ENCODE assay signal across 16 cellular contexts in genomic region chr5:39171647-39172046, GRCh38. TPM values are rescaled to one million over a fixed set of nuclear protein-coding genes. Genes with fewer than 3 reads are reported as not detected.
DNase-seq lines count a peak whose midpoint lies in the region; ATAC-seq and TF ChIP-seq lines count a peak whose summit lies in the region.
"Had no signal": no experiment of that assay in that cellular context is flagged by ENCODE, and none has a peak within 500 bp of the region (broad histone marks: within the 10 kb centered on the region; RNA-seq: fewer than 3 reads in every experiment).

No MANE protein-coding gene starts in this region.

- intact Hi-C loops in posterior vena cava (cut with DNase I) = no loop called here

- H3K79me2 ChIP-seq in neural progenitor cell (ENCODE audit: low read depth) = no peaks in the 10 kb centered on the region

- POLR2A ChIA-PET in CD8-positive, alpha-beta memory T cell (lab: Charles Lee) = interaction anchor here (0.6 to 0.7 kb wide), 2 partner anchors 12 to 15 kb away, joined by 3 read pairs; no protein-coding TSS in a partner anchor

- peaks cover 12% of the 10 kb centered on the region for H3K36me3 ChIP-seq in CD8-positive, alpha-beta memory T cell (ENCODE audit: insufficient read depth, low read length)
- no peaks in the 10 kb centered on the region for H3K36me3 ChIP-seq in neural progenitor cell

- TF ChIP-seq CTCF in neural progenitor cell (IDR thresholded peaks at IDR 0.05) = no peak

- peaks cover 73% of the 10 kb centered on the region for H3K36me3 Mint-ChIP-seq in activated CD8-positive, alpha-beta memory T cell treated with anti-CD3 and anti-CD28 coated beads, Interleukin-2, amount 10 ng/mL, durations not matched to agents 7 days and 5 days
- H3K36me3 Mint-ChIP-seq in CD8-positive, alpha-beta memory T cell = peaks cover 28 to 67% (median 40%) of the 10 kb centered on the region in 3 donors
- peaks cover 25% of the 10 kb centered on the region for H3K36me3 Mint-ChIP-seq in activated naive CD8-positive, alpha-beta T cell treated with anti-CD3 and anti-CD28 coated beads, Interleukin-2, amount 50 U/mL, for 24 hours (ENCODE audit: low read depth)
- peaks cover 18% of the 10 kb centered on the region for H3K36me3 Mint-ChIP-seq in natural killer cell treated with Interleukin-12 subunit alpha and Interleukin-12 subunit beta and Interleukin-15 and Interleukin-18, amount 100 ng/mL, for 72 hours
- no peaks in the 10 kb centered on the region for H3K36me3 Mint-ChIP-seq in neural progenitor cell

- H3K4me2 ChIP-seq in neural progenitor cell = no peak overlapping the region

- H3K27ac ChIP-seq in CD8-positive, alpha-beta memory T cell (ENCODE audit: low read depth, low read length) = no peak overlapping the region
- H3K27ac ChIP-seq in neural progenitor cell = no peak overlapping the region

- DNase-seq in activated CD8-positive, alpha-beta memory T cell treated with anti-CD3 and anti-CD28 coated beads, Interleukin-2, amount 10 ng/mL, durations not matched to agents 7 days and 5 days = no peak
- DNase-seq in activated CD8-positive, alpha-beta memory T cell treated with anti-CD3 and anti-CD28 coated beads for 24 hours = no peak
- no peak for DNase-seq in CD8-positive, alpha-beta memory T cell
- no peak for DNase-seq in activated naive CD8-positive, alpha-beta T cell treated with anti-CD3 and anti-CD28 coated beads, Interleukin-2, amount 50 U/mL, for 24 hours
- no peak for DNase-seq in natural killer cell treated with Interleukin-12 subunit alpha and Interleukin-12 subunit beta and Interleukin-15 and Interleukin-18, amount 100 ng/mL, for 72 hours (ENCODE audit: low spot score)
- DNase-seq in HUDEP-2 (lab: John Stamatoyannopoulos, UW; ENCODE audit: unreplicated experiment in 76 of 76) (no peak), posterior vena cava (ENCODE audit: low spot score) (no peak), neural progenitor cell (ENCODE audit: low spot score) (no peak)
- DNase-seq: GF-D8, HCEC 1CT, NCI-H1436, NCI-H2029 treated with DMSO at 0.1 percent for 48 hours, NCI-H510A had no signal

- no peak overlapping the region for H3K9ac ChIP-seq in neural progenitor cell

- no peaks in the 10 kb centered on the region for H3K9me3 ChIP-seq in CD8-positive, alpha-beta memory T cell (ENCODE audit: low read length)
- no peaks in the 10 kb centered on the region for H3K9me3 ChIP-seq in neural progenitor cell (ENCODE audit: low read depth)

- H4K20me1 ChIP-seq in neural progenitor cell (ENCODE audit: low read depth) = no peaks in the 10 kb centered on the region

- no peaks in the 10 kb centered on the region for H3F3A ChIP-seq in neural progenitor cell (ENCODE audit: low read depth)

- CTCF ChIA-PET in activated CD8-positive, alpha-beta memory T cell treated with anti-CD3 and anti-CD28 coated beads, Interleukin-2, amount 10 ng/mL, durations not matched to agents 7 days and 5 days (lab: Charles Lee) = interaction anchor here (1.0 kb wide), 1 partner anchor 25 kb away, joined by 3 read pairs; no protein-coding TSS in a partner anchor
- CTCF ChIA-PET in CD8-positive, alpha-beta memory T cell (lab: Charles Lee) = interaction anchor here (1.0 to 17.8 kb wide), 3 partner anchors 22 to 166 kb away, joined by 3 to 263 read pairs (median 3); no protein-coding TSS in a partner anchor

- H3K4me1 Mint-ChIP-seq in activated CD8-positive, alpha-beta memory T cell treated with anti-CD3 and anti-CD28 coated beads, Interleukin-2, amount 10 ng/mL, durations not matched to agents 7 days and 5 days = peaks cover 90% of the 10 kb centered on the region
- H3K4me1 Mint-ChIP-seq in CD8-positive, alpha-beta memory T cell = peaks cover 89 to 98% (median 97%) of the 10 kb centered on the region in 3 donors
- peaks cover 89% of the 10 kb centered on the region for H3K4me1 Mint-ChIP-seq in activated naive CD8-positive, alpha-beta T cell treated with anti-CD3 and anti-CD28 coated beads, Interleukin-2, amount 50 U/mL, for 24 hours
- H3K4me1 Mint-ChIP-seq in natural killer cell treated with Interleukin-12 subunit alpha and Interleukin-12 subunit beta and Interleukin-15 and Interleukin-18, amount 100 ng/mL, for 72 hours (ENCODE audit: low read depth in 2 of 2) = peaks cover 56 to 76% of the 10 kb centered on the region in 2 donors
- H3K4me1 Mint-ChIP-seq in neural progenitor cell = peaks cover 3% of the 10 kb centered on the region

- peaks cover 5% of the 10 kb centered on the region for H3K9me3 Mint-ChIP-seq in activated CD8-positive, alpha-beta memory T cell treated with anti-CD3 and anti-CD28 coated beads, Interleukin-2, amount 10 ng/mL, durations not matched to agents 7 days and 5 days (ENCODE audit: low read depth)
- peaks cover 0 to 6% (median 0%) of the 10 kb centered on the region in 5 donors for H3K9me3 Mint-ChIP-seq in CD8-positive, alpha-beta memory T cell
- H3K9me3 Mint-ChIP-seq in activated naive CD8-positive, alpha-beta T cell treated with anti-CD3 and anti-CD28 coated beads, Interleukin-2, amount 50 U/mL, for 24 hours = no peaks in the 10 kb centered on the region
- H3K9me3 Mint-ChIP-seq in natural killer cell treated with Interleukin-12 subunit alpha and Interleukin-12 subunit beta and Interleukin-15 and Interleukin-18, amount 100 ng/mL, for 72 hours = peaks cover 5% of the 10 kb centered on the region
- no peaks in the 10 kb centered on the region for H3K9me3 Mint-ChIP-seq in neural progenitor cell

- peak overlapping the region; percentile 57 for H3K27ac Mint-ChIP-seq in activated CD8-positive, alpha-beta memory T cell treated with anti-CD3 and anti-CD28 coated beads, Interleukin-2, amount 10 ng/mL, durations not matched to agents 7 days and 5 days
- H3K27ac Mint-ChIP-seq in CD8-positive, alpha-beta memory T cell = peak overlapping the region in 7 of 8 donors; percentile 44 to 94 (median 80)
- peak overlapping the region; percentile 74 for H3K27ac Mint-ChIP-seq in activated naive CD8-positive, alpha-beta T cell treated with anti-CD3 and anti-CD28 coated beads, Interleukin-2, amount 50 U/mL, for 24 hours
- peak overlapping the region; percentile 10 to 29 for H3K27ac Mint-ChIP-seq in natural killer cell treated with Interleukin-12 subunit alpha and Interleukin-12 subunit beta and Interleukin-15 and Interleukin-18, amount 100 ng/mL, for 72 hours
- no peak overlapping the region for H3K27ac Mint-ChIP-seq in neural progenitor cell
- H3K27ac Mint-ChIP-seq: CD14-positive monocyte had no signal

- no peak for ATAC-seq in activated CD8-positive, alpha-beta memory T cell treated with anti-CD3 and anti-CD28 coated beads, Interleukin-2, amount 10 ng/mL, durations not matched to agents 7 days and 5 days
- no peak for ATAC-seq in activated naive CD8-positive, alpha-beta T cell treated with anti-CD3 and anti-CD28 coated beads, Interleukin-2, amount 50 U/mL, for 24 hours
- no peak for ATAC-seq in natural killer cell treated with Interleukin-12 subunit alpha and Interleukin-12 subunit beta and Interleukin-15 and Interleukin-18, amount 100 ng/mL, for 72 hours

- no peak overlapping the region for H2AFZ ChIP-seq in neural progenitor cell (replicated peaks)

- H3K4me3 ChIP-seq in CD8-positive, alpha-beta memory T cell (ENCODE audit: low read length) = no peak overlapping the region
- no peak overlapping the region for H3K4me3 ChIP-seq in neural progenitor cell

- H3K4me3 Mint-ChIP-seq in activated CD8-positive, alpha-beta memory T cell treated with anti-CD3 and anti-CD28 coated beads, Interleukin-2, amount 10 ng/mL, durations not matched to agents 7 days and 5 days = no peak overlapping the region
- H3K4me3 Mint-ChIP-seq in CD8-positive, alpha-beta memory T cell = peak overlapping the region; percentile 13 to 64 (median 54)
- H3K4me3 Mint-ChIP-seq in activated naive CD8-positive, alpha-beta T cell treated with anti-CD3 and anti-CD28 coated beads, Interleukin-2, amount 50 U/mL, for 24 hours = no peak overlapping the region
- no peak overlapping the region for H3K4me3 Mint-ChIP-seq in natural killer cell treated with Interleukin-12 subunit alpha and Interleukin-12 subunit beta and Interleukin-15 and Interleukin-18, amount 100 ng/mL, for 72 hours
- no peak overlapping the region for H3K4me3 Mint-ChIP-seq in neural progenitor cell
- H3K4me3 Mint-ChIP-seq: CD14-positive monocyte had no signal

- H3K4me1 ChIP-seq in CD8-positive, alpha-beta memory T cell (ENCODE audit: insufficient read depth, low read length) = peaks cover 99% of the 10 kb centered on the region
- no peaks in the 10 kb centered on the region for H3K4me1 ChIP-seq in neural progenitor cell

- H3K27me3 Mint-ChIP-seq in activated CD8-positive, alpha-beta memory T cell treated with anti-CD3 and anti-CD28 coated beads, Interleukin-2, amount 10 ng/mL, durations not matched to agents 7 days and 5 days = no peaks in the 10 kb centered on the region
- no peaks in the 10 kb centered on the region for H3K27me3 Mint-ChIP-seq in CD8-positive, alpha-beta memory T cell
- no peaks in the 10 kb centered on the region for H3K27me3 Mint-ChIP-seq in activated naive CD8-positive, alpha-beta T cell treated with anti-CD3 and anti-CD28 coated beads, Interleukin-2, amount 50 U/mL, for 24 hours
- no peaks in the 10 kb centered on the region for H3K27me3 Mint-ChIP-seq in natural killer cell treated with Interleukin-12 subunit alpha and Interleukin-12 subunit beta and Interleukin-15 and Interleukin-18, amount 100 ng/mL, for 72 hours
- no peaks in the 10 kb centered on the region for H3K27me3 Mint-ChIP-seq in neural progenitor cell (ENCODE audit: insufficient read depth, low read depth)

- no peaks in the 10 kb centered on the region for H3K27me3 ChIP-seq in CD8-positive, alpha-beta memory T cell (ENCODE audit: insufficient read depth, low read length, poor library complexity, severe bottlenecking)
- H3K27me3 ChIP-seq in neural progenitor cell = no peaks in the 10 kb centered on the region

RNA-seq across cellular contexts. Expression of gene FYB1, which starts 47.7 kb away (rescaled TPM):
- 100 to 1,000 TPM; 198 to 270 TPM for total RNA-seq in activated CD8-positive, alpha-beta memory T cell treated with anti-CD3 and anti-CD28 coated beads, Interleukin-2, amount 10 ng/mL, durations not matched to agents 7 days and 5 days
- 10 to 100 TPM; 75.9 to 84.2 TPM for total RNA-seq in CD8-positive, alpha-beta memory T cell
- polyA plus RNA-seq in CD8-positive, alpha-beta memory T cell = 282 TPM
- total RNA-seq in natural killer cell treated with Interleukin-12 subunit alpha and Interleukin-12 subunit beta and Interleukin-15 and Interleukin-18, amount 100 ng/mL, for 72 hours = 10 to 100 TPM; 71.9 to 72.8 TPM
- total RNA-seq in posterior vena cava = 10 to 100 TPM; 10.1 to 26.0 TPM
- not detected in 2 replicates for total RNA-seq in neural progenitor cell (ENCODE audit: low replicate concordance)
- total RNA-seq: A673, HT1080 had no signal

Comparison
In these comparisons a context has a peak if more than half of its experiments do, and no peak if none do; other contexts are left out.
1. H3K4me3 Mint-ChIP-seq: peak in CD8-positive, alpha-beta memory T cell (7 of 7); none in activated CD8-positive, alpha-beta memory T cell treated with anti-CD3 and anti-CD28 coated beads, Interleukin-2, amount 10 ng/mL, durations not matched to agents 7 days and 5 days (single experiment), activated naive CD8-positive, alpha-beta T cell treated with anti-CD3 and anti-CD28 coated beads, Interleukin-2, amount 50 U/mL, for 24 hours (single experiment), natural killer cell treated with Interleukin-12 subunit alpha and Interleukin-12 subunit beta and Interleukin-15 and Interleukin-18, amount 100 ng/mL, for 72 hours (single experiment) and neural progenitor cell (single experiment).
2. RNA of gene FYB1, which starts 47.7 kb away (total RNA-seq): 198 to 270 TPM in activated CD8-positive, alpha-beta memory T cell treated with anti-CD3 and anti-CD28 coated beads, Interleukin-2, amount 10 ng/mL, durations not matched to agents 7 days and 5 days, 75.9 to 84.2 TPM in CD8-positive, alpha-beta memory T cell, 71.9 to 72.8 TPM in natural killer cell treated with Interleukin-12 subunit alpha and Interleukin-12 subunit beta and Interleukin-15 and Interleukin-18, amount 100 ng/mL, for 72 hours and 10.1 to 26.0 TPM in posterior vena cava; not detected in neural progenitor cell; every median in the first group is over 10 times any median in the second.